In the genomic region with DNA sequence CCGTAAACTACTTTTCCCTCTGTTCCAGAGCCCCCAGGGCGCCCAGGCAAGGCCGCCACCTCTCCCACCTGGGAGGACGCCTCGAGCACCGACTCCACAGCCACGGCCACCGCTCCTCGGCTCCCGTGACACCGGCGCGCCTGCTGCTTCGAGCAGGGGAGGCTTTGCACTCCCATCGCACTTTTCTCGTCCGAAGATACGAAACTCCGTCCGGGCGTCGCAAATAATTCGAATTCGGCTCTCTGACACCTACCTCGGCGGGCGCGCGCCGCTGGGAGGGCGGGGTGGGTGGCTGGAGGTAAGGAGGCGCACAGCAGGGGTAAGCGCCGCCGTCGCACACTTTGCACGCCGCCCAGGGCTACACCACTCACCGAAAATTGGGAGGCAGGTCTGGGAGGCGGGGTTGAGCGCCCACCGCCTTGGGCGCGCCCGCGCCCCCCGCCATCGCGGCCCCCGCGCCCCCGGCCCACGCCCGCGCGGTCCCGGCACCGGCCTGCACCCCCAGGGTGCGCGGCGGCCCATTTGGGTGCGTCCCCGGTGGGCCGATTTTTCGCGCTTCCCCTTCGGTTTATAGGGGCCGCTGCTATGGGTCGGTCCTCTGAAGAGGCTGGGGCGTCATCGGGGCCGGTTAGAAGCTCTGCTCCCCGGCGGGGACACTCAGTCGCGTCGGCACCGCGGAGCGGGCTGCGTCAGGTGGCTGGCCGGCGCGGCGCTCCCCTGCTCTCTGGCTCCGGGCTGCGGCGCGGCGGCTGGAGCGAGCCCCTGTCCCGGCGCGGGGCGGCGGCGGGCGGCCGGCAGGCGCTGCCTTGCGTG, we compare ENCODE assay signal across 8 cellular contexts. TPM values are rescaled to one million over a fixed set of nuclear protein-coding genes. Genes with fewer than 3 reads are reported as not detected.
DNase-seq lines count a peak whose midpoint lies in the region; ATAC-seq and TF ChIP-seq lines count a peak whose summit lies in the region.

No MANE protein-coding gene starts in this region.

- peak overlapping the region; percentile 77 for H3K4me3 ChIP-seq in retinal pigment epithelial cell (ENCODE audit: low read length)

- peak overlapping the region; percentile 85 for H3K4me3 Mint-ChIP-seq in T-helper 17 cell

- peak; percentile 69 for ATAC-seq in T-helper 17 cell

- DNase-seq in EH (ENCODE audit: low read depth), result peak; percentile 82
- DNase-seq in H4 (ENCODE audit: low spot score), result peak; percentile 72
- peak; percentile 32 for DNase-seq in MV-4-11 (lab: John Stamatoyannopoulos, UW)
- peak; percentile 66 to 75 (median 70) for DNase-seq in T-helper 17 cell
- DNase-seq in anterior cingulate cortex (lab: John Stamatoyannopoulos, UW), result peak in 55 of 58 donors; percentile 14 to 81 (median 62)
- DNase-seq in hepatic stellate cell (ENCODE audit: low spot score), result peak; percentile 84
- no peak for DNase-seq in retinal pigment epithelial cell (ENCODE audit: low read depth)
- no peak for DNase-seq in AML-193 (lab: John Stamatoyannopoulos, UW)

- peaks cover 3% of the 10 kb centered on the region for H3K36me3 Mint-ChIP-seq in T-helper 17 cell (ENCODE audit: low read depth)

- peaks cover 13% of the 10 kb centered on the region for H3K4me1 Mint-ChIP-seq in T-helper 17 cell

- no peaks in the 10 kb centered on the region for H3K27me3 Mint-ChIP-seq in T-helper 17 cell

- no peak for TF ChIP-seq CTCF in retinal pigment epithelial cell (conservative IDR thresholded peaks at IDR 0.05; ENCODE audit: low read depth, low read length)

- no peaks in the 10 kb centered on the region for H3K9me3 ChIP-seq in T-helper 17 cell (ENCODE audit: control insufficient read depth, low read length, poor library complexity, severe bottlenecking)

- H3K27ac Mint-ChIP-seq in T-helper 17 cell, result peak overlapping the region; percentile 89

RNA-seq across cellular contexts. Expression of gene GNAS, which starts 36.2 kb away (rescaled TPM):
- total RNA-seq in H4 (2014; rRNA removed; shearing (Covaris generic)), result 886 and 1,032 TPM in 2 replicates
- total RNA-seq in T-helper 17 cell, result 1,000 to 10,000 TPM in 1 of 2 donors, 100 to 1,000 TPM in 1; 755 to 1,096 TPM

RNA-seq across cellular contexts. Expression of gene GNAS-AS1, which starts 38.0 kb away (rescaled TPM):
- total RNA-seq in H4 (2014; rRNA removed; shearing (Covaris generic)), result 1.5 and 3.0 TPM in 2 replicates
- total RNA-seq in T-helper 17 cell, result under 1 TPM in 1 of 2 donors, not detected in 1; 0.72 TPM

Comparison
In these comparisons a context has a peak if more than half of its experiments do, and no peak if none do; other contexts are left out.
1. DNase-seq: peak in EH (single experiment), H4 (single experiment), MV-4-11 (single experiment), T-helper 17 cell (3 of 3), anterior cingulate cortex (55 of 58) and hepatic stellate cell (single experiment); none in retinal pigment epithelial cell (single experiment) and AML-193 (0 of 2).